In the genomic region with DNA sequence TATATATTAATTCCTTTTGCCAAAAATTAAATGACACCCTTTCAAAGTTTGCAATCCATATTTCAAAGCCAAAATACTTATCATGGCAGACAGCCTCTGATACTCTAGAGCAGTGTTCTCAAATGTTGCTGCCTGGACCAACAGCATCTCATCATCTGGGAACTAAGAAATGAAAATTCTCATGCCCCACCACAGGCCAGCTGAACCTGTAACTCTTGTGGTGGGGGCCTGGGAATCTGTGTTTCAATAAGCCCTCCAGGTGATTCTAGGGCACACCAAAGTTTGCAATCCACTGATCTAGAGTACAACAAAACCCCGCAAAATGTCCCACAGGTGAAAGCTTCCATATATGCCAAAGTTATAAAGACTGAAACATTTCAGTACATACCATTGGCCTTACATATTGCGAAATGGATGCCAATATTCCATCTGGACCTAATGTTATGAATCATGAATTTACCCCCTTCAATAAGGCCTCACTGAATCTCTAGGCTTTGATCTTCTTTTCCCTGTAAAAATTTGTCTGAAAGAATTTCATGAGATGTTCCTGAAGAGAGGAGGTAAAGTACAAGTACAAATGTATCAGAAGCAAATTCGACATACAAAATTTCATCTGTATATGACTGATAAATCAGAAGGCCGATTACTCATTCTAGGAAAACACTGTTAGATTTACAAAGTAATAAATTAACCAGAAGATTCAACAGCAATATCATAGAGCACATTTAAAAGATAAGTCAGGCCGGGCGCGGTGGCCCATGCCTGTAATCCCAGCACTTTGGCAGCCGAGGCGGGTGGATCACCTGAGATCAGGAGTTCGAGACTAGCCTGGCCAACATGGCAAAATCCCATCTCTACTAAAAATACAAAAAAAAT, we compare ENCODE assay signal across 13 cellular contexts. TPM values are rescaled to one million over a fixed set of nuclear protein-coding genes. Genes with fewer than 3 reads are reported as not detected.
DNase-seq lines count a peak whose midpoint lies in the region; ATAC-seq and TF ChIP-seq lines count a peak whose summit lies in the region.
"Had no signal": no experiment of that assay in that cellular context is flagged by ENCODE, and none has a peak within 500 bp of the region (broad histone marks: within the 10 kb centered on the region; RNA-seq: fewer than 3 reads in every experiment).

No MANE protein-coding gene starts in this region.

- H3K4me1 ChIP-seq in left ventricle myocardium inferior (peaks cover 80% of the 10 kb centered on the region), OCI-LY3 (ENCODE audit: low read length) (peaks cover 18% of the 10 kb centered on the region), stomach (peaks cover 3 to 75% (median 39%) of the 10 kb centered on the region in 4 donors)

- DNase-seq in left ventricle myocardium inferior (no peak), left ventricle myocardium superior (no peak), fibroblast of peridontal ligament (ENCODE audit: extremely low read depth) (peak; percentile 53), stomach (peak; percentile 56), brain microvascular endothelial cell (no peak), posterior vena cava (ENCODE audit: low spot score) (no peak)
- DNase-seq: DMS153; Kasumi-1; NCI-H1930; stimulated activated CD4-positive, alpha-beta T cell treated with anti-CD3 and anti-CD28 coated beads, Interleukin-15, amount 100 ng/mL, for 24 hours; upper lobe of right lung had no signal

- no peak for TF ChIP-seq CTCF in left ventricle myocardium inferior (IDR thresholded peaks at IDR 0.05; ENCODE audit: borderline replicate concordance)
- no peak for TF ChIP-seq CTCF in OCI-LY3 (IDR thresholded peaks at IDR 0.05; ENCODE audit: low read depth, low read length)
- no peak for TF ChIP-seq CTCF in stomach (IDR thresholded peaks at IDR 0.05)
- no peak for TF ChIP-seq CTCF in brain microvascular endothelial cell (IDR thresholded peaks at IDR 0.05; ENCODE audit: low read depth, low read length, missing control alignments)

- peaks cover 7% of the 10 kb centered on the region; the same call in 1 of the 2 replicates for H3K79me2 ChIP-seq in OCI-LY3 (ENCODE audit: low read length)

- no peak for TF ChIP-seq EP300 in stomach (IDR thresholded peaks at IDR 0.05)

- intact Hi-C loops in left ventricle myocardium inferior (cut with micrococcal nuclease) (no loop called here), left ventricle myocardium superior (cut with micrococcal nuclease) (no loop called here), stomach (cut with DNase I; ENCODE audit: low total_unique reads) (no loop called here), posterior vena cava (cut with DNase I) (no loop called here)

- peak overlapping the region; percentile 13; the same call in 1 of the 2 replicates for H3K4me2 ChIP-seq in OCI-LY3 (ENCODE audit: low read length)

- TF ChIP-seq POLR2A in stomach (IDR thresholded peaks at IDR 0.05) = no peak

- H3K9ac ChIP-seq in OCI-LY3 (ENCODE audit: low read length) = no peak overlapping the region

- H3K27me3 ChIP-seq in left ventricle myocardium inferior (ENCODE audit: low read depth) (no peaks in the 10 kb centered on the region), OCI-LY3 (ENCODE audit: low read depth, low read length) (no peaks in the 10 kb centered on the region), stomach (no peaks in the 10 kb centered on the region), brain microvascular endothelial cell (replicated peaks) (no peaks in the 10 kb centered on the region)
- H3K27me3 ChIP-seq: upper lobe of right lung had no signal

- no peak overlapping the region for H2AFZ ChIP-seq in OCI-LY3 (ENCODE audit: low read depth, low read length)

- H3K27ac ChIP-seq in left ventricle myocardium inferior (replicated peaks) = peak overlapping the region; percentile 60
- no peak overlapping the region for H3K27ac ChIP-seq in OCI-LY3 (ENCODE audit: low read length)
- peak overlapping the region in 3 of 5 donors; percentile 22 to 52 (median 28) for H3K27ac ChIP-seq in stomach
- no peak overlapping the region for H3K27ac ChIP-seq in brain microvascular endothelial cell
- H3K27ac ChIP-seq: upper lobe of right lung had no signal

- H3K4me3 ChIP-seq in left ventricle myocardium inferior = no peak overlapping the region
- H3K4me3 ChIP-seq in OCI-LY3 (ENCODE audit: low read length) = no peak overlapping the region
- H3K4me3 ChIP-seq in stomach = no peak overlapping the region
- H3K4me3 ChIP-seq in brain microvascular endothelial cell (ENCODE audit: low read depth, low read length) = no peak overlapping the region
- H3K4me3 ChIP-seq: upper lobe of right lung had no signal

- 44 to 67% (median 57%) methylated on average over 10 of the region's 10 CpGs for WGBS in stomach, 5 donors

- in situ Hi-C loops in brain microvascular endothelial cell (cut with HindIII; ENCODE audit: low pct_ligation_motif_present, low sequenced_read_pairs) = no loop called here

- H3K9me3 ChIP-seq in left ventricle myocardium inferior (replicated peaks) (peaks cover 7% of the 10 kb centered on the region), OCI-LY3 (ENCODE audit: insufficient read depth, low read length) (no peaks in the 10 kb centered on the region), stomach (no peaks in the 10 kb centered on the region)
- H3K9me3 ChIP-seq: upper lobe of right lung had no signal

- ATAC-seq in left ventricle myocardium superior = no peak
- no peak for ATAC-seq in HG02642 (IDR thresholded peaks at IDR 0.05; ENCODE audit: poor library complexity, unreplicated experiment)
- ATAC-seq: upper lobe of right lung had no signal

- H4K20me1 ChIP-seq in OCI-LY3 (ENCODE audit: insufficient read depth, low read length) = no peaks in the 10 kb centered on the region; the same call in 1 of the 2 replicates

- H3K36me3 ChIP-seq in left ventricle myocardium inferior (no peaks in the 10 kb centered on the region), OCI-LY3 (replicated peaks; ENCODE audit: low read depth, low read length) (peaks cover 3% of the 10 kb centered on the region), stomach (no peaks in the 10 kb centered on the region), brain microvascular endothelial cell (replicated peaks) (no peaks in the 10 kb centered on the region)
- H3K36me3 ChIP-seq: upper lobe of right lung had no signal

RNA-seq across cellular contexts. Expression of gene EPC1, which starts 25.3 kb away (rescaled TPM):
- total RNA-seq in left ventricle myocardium inferior = 17.0 TPM
- total RNA-seq in left ventricle myocardium superior = 18.6 TPM
- 100 to 1,000 TPM in 1 of 5 donors, 10 to 100 TPM in 4; 31.2 to 182 (median 48.1) TPM for total RNA-seq in stomach
- polyA plus RNA-seq in stomach = 1 to 10 TPM; 9.2 to 9.9 (median 9.7) TPM
- 10 to 100 TPM; 30.5 to 34.0 TPM for total RNA-seq in posterior vena cava

Comparison
In these comparisons a context has a peak if more than half of its experiments do, and no peak if none do; other contexts are left out.
1. DNase-seq: peak in fibroblast of peridontal ligament (single experiment) and stomach (single experiment); none in left ventricle myocardium inferior (single experiment), left ventricle myocardium superior (single experiment), brain microvascular endothelial cell (single experiment) and posterior vena cava (single experiment).
2. H3K27ac ChIP-seq: peak in left ventricle myocardium inferior (single experiment) and stomach (3 of 5); none in OCI-LY3 (single experiment) and brain microvascular endothelial cell (single experiment).